Comparison of ENCODE assay signal across 8 cellular contexts in the genomic region with DNA sequence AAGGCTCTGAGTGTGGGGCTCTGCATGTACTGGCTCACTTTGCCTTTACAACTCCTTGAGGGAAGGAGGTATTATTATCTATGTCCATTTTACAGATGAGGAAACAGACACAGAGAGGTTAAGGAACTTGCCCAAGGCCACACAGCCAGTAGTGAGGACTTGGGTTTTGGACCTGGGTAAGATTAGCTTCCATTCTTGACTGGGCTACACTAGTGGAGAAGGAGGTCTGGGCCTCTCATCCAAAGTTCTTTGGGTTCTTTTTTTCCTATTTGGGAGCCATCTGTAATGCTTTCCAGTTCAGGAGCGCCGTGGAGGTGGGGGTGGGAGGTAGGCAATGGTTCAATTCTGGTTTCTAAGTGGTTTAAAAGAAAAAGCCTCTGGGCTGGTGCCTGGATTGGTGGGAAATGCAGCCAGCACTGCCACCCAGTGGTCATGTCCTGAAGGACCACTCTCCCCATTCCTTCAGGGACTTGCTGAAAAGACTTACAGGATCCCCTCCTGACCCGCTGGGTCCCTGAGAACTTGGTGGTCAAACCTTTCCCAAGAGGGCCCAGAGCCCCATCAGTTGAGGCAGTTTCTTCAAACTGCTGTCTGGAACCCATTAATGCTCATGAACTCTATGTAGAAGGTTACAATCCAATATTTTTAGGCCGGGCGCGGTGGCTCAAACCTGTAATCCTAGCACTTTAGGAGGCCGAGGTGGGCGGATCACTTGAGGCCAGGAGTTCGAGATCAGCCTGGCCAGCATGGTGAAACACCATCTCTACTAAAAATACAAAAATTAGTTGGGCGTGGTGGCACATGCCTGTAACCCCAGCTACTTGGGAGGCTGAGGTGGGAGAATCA. TPM values are rescaled to one million over a fixed set of nuclear protein-coding genes. Genes with fewer than 3 reads are reported as not detected.
DNase-seq lines count a peak whose midpoint lies in the region; ATAC-seq and TF ChIP-seq lines count a peak whose summit lies in the region.

No MANE protein-coding gene starts in this region.

- H3K9me3 ChIP-seq in Karpas-422 (ENCODE audit: low read length) (no peaks in the 10 kb centered on the region), adipocyte (ENCODE audit: control insufficient read depth, low read length) (no peaks in the 10 kb centered on the region), left ventricle myocardium inferior (replicated peaks) (no peaks in the 10 kb centered on the region)

- peak; percentile 92 for TF ChIP-seq CTCF in left ventricle myocardium inferior (IDR thresholded peaks at IDR 0.05; ENCODE audit: borderline replicate concordance)

- no peak overlapping the region for H3K4me2 ChIP-seq in Karpas-422 (ENCODE audit: low read depth, low read length, poor library complexity, severe bottlenecking)

- DNase-seq in DMS153 (lab: John Stamatoyannopoulos, UW) (peak; percentile 47), Karpas-422 (peak; percentile 89), SKM-1 treated with dmso at 0.1 percent for 144 hours (lab: John Stamatoyannopoulos, UW; ENCODE audit: unreplicated experiment) (peak; percentile 64), adipocyte (ENCODE audit: low read depth) (peak; percentile 87), left ventricle myocardium inferior (peak; percentile 50), renal cortical epithelial cell (ENCODE audit: low read depth) (peak; percentile 67)

- H3K79me2 ChIP-seq in Karpas-422 (ENCODE audit: low read length): no peaks in the 10 kb centered on the region

- intact Hi-C loops in left ventricle myocardium inferior (cut with micrococcal nuclease): loop anchor here (5.0 kb wide), 2 partner anchors 76 to 271 kb away; no protein-coding TSS in a partner anchor

- H3K9ac ChIP-seq in Karpas-422 (ENCODE audit: low read length) (no peak overlapping the region), adipocyte (ENCODE audit: low read length) (no peak overlapping the region)

- no peak overlapping the region for H2AFZ ChIP-seq in Karpas-422 (ENCODE audit: low read length)

- ATAC-seq in GM21390 (IDR thresholded peaks at IDR 0.05; ENCODE audit: unreplicated experiment) (peak; percentile 83), GM18909 (IDR thresholded peaks at IDR 0.05; ENCODE audit: poor library complexity, unreplicated experiment) (no peak)

- H3K27ac ChIP-seq in Karpas-422 (ENCODE audit: low read length) (no peak overlapping the region), left ventricle myocardium inferior (replicated peaks) (no peak overlapping the region)

- H3K4me3 ChIP-seq in Karpas-422 (ENCODE audit: low read length) (no peak overlapping the region), adipocyte (ENCODE audit: low read length) (no peak overlapping the region), left ventricle myocardium inferior (no peak overlapping the region)

- H3K4me1 ChIP-seq in Karpas-422 (ENCODE audit: low read length) (no peaks in the 10 kb centered on the region), adipocyte (ENCODE audit: control insufficient read depth, insufficient read depth, low read length) (no peaks in the 10 kb centered on the region), left ventricle myocardium inferior (no peaks in the 10 kb centered on the region)

- H3K9me2 ChIP-seq in Karpas-422 (replicated peaks; ENCODE audit: insufficient read depth, low read length): no peaks in the 10 kb centered on the region

- H4K20me1 ChIP-seq in Karpas-422 (ENCODE audit: insufficient read depth, low read depth, low read length): no peaks in the 10 kb centered on the region

- H3K27me3 ChIP-seq in Karpas-422 (ENCODE audit: low read length): no peaks in the 10 kb centered on the region
- H3K27me3 ChIP-seq in adipocyte (replicated peaks; ENCODE audit: control insufficient read depth, insufficient read depth, low read length): peaks cover 4% of the 10 kb centered on the region
- H3K27me3 ChIP-seq in left ventricle myocardium inferior (ENCODE audit: low read depth): peaks cover 21% of the 10 kb centered on the region

- no peaks in the 10 kb centered on the region for H3K36me3 ChIP-seq in Karpas-422 (ENCODE audit: insufficient read depth, low read length)
- H3K36me3 ChIP-seq in adipocyte (ENCODE audit: control insufficient read depth, insufficient read depth, low read length, severe bottlenecking): no peaks in the 10 kb centered on the region
- H3K36me3 ChIP-seq in left ventricle myocardium inferior: no peaks in the 10 kb centered on the region

RNA-seq across cellular contexts. Expression of gene NOTO, which starts 38.6 kb away (rescaled TPM):
- total RNA-seq in Karpas-422 (2014; rRNA removed; shearing (Covaris generic); ENCODE audit: low replicate concordance): not detected in 2 replicates
- total RNA-seq in left ventricle myocardium inferior (not detected), renal cortical epithelial cell (not detected in 2 replicates)

RNA-seq across cellular contexts. Expression of gene SMYD5, which starts 50.3 kb away (rescaled TPM):
- total RNA-seq in Karpas-422 (2014; rRNA removed; shearing (Covaris generic); ENCODE audit: low replicate concordance): 35.6 and 48.1 TPM in 2 replicates
- 18.2 TPM for total RNA-seq in left ventricle myocardium inferior
- 21.2 and 25.2 TPM in 2 replicates for total RNA-seq in renal cortical epithelial cell

RNA-seq across cellular contexts. Expression of gene RAB11FIP5, which starts 51.0 kb away (rescaled TPM):
- 0.14 TPM in 1 of 2 replicates, not detected in the other for total RNA-seq in Karpas-422 (2014; rRNA removed; shearing (Covaris generic); ENCODE audit: low replicate concordance)
- total RNA-seq in left ventricle myocardium inferior: 21.8 TPM
- total RNA-seq in renal cortical epithelial cell: 43.4 and 102 TPM in 2 replicates

Comparison
In these comparisons a context has a peak if more than half of its experiments do, and no peak if none do; other contexts are left out.
1. RNA of gene RAB11FIP5, which starts 51.0 kb away (total RNA-seq): 43.4 to 102 TPM in renal cortical epithelial cell and 21.8 TPM in left ventricle myocardium inferior (single experiment); 0.14 TPM in Karpas-422; every median in the first group is over 10 times any median in the second.
2. Peak in every context shown above with its lines, with median percentiles within 50 percentile points of each other: DNase-seq.